ENCODE assay signal across 14 cellular contexts in genomic region chr10:125111350-125111749, GRCh38. TPM values are rescaled to one million over a fixed set of nuclear protein-coding genes. Genes with fewer than 3 reads are reported as not detected.
DNase-seq lines count a peak whose midpoint lies in the region; ATAC-seq and TF ChIP-seq lines count a peak whose summit lies in the region.
"Had no signal": no experiment of that assay in that cellular context is flagged by ENCODE, and none has a peak within 500 bp of the region (broad histone marks: within the 10 kb centered on the region; RNA-seq: fewer than 3 reads in every experiment).

No MANE protein-coding gene starts in this region.

- no peak overlapping the region for H3K4me2 ChIP-seq in trophoblast cell (ENCODE audit: low read length)

- no peak overlapping the region for H2BK12ac ChIP-seq in trophoblast cell (ENCODE audit: low read length)

- H3K4me1 Mint-ChIP-seq in HFFc6 (ENCODE audit: low read depth) (peaks cover 62% of the 10 kb centered on the region), WTC11 (peaks cover 64% of the 10 kb centered on the region), mesothelial cell of epicardium (peaks cover 8% of the 10 kb centered on the region), progenitor cell of endocrine pancreas (ENCODE audit: low read depth) (peaks cover 16% of the 10 kb centered on the region)

- no peak overlapping the region for H2AFZ ChIP-seq in trophoblast cell (ENCODE audit: insufficient read depth, low read length, poor library complexity)

- peaks cover 10% of the 10 kb centered on the region for H3K79me2 ChIP-seq in trophoblast cell (ENCODE audit: control insufficient read depth, insufficient read depth, low read length, poor library complexity)

- ATAC-seq in WTC11 = no peak
- ATAC-seq in GM19023 (IDR thresholded peaks at IDR 0.05; ENCODE audit: unreplicated experiment) = no peak
- ATAC-seq: CD8-positive, alpha-beta T cell; HCT116 had no signal

- TF ChIP-seq CTCF in HFFc6 (IDR thresholded peaks at IDR 0.05) = no peak
- no peak for TF ChIP-seq CTCF in WTC11 (IDR thresholded peaks at IDR 0.05)
- no peak for TF ChIP-seq CTCF in mesothelial cell of epicardium (IDR thresholded peaks at IDR 0.05; ENCODE audit: unreplicated experiment)
- no peak for TF ChIP-seq CTCF in progenitor cell of endocrine pancreas (IDR thresholded peaks at IDR 0.05; ENCODE audit: unreplicated experiment)

- no peak overlapping the region for H3K23ac ChIP-seq in trophoblast cell (ENCODE audit: low read length)

- CTCF ChIA-PET in WTC11 (lab: Charles Lee) = no interaction called here

- H3K27ac Mint-ChIP-seq in HFFc6 (peak overlapping the region; percentile 28; the same call in 1 of the 2 replicates), WTC11 (peak overlapping the region; percentile 13; the same call in 1 of the 2 replicates), mesothelial cell of epicardium (peak overlapping the region; percentile 43), progenitor cell of endocrine pancreas (peak overlapping the region; percentile 80)
- H3K27ac Mint-ChIP-seq: CD8-positive, alpha-beta T cell had no signal

- H3K9ac ChIP-seq in trophoblast cell (ENCODE audit: low read length) = no peak overlapping the region

- H4K8ac ChIP-seq in trophoblast cell (ENCODE audit: low read depth, low read length) = no peak overlapping the region

- no peak overlapping the region for H4K91ac ChIP-seq in trophoblast cell (ENCODE audit: low read depth, low read length)

- no peaks in the 10 kb centered on the region for H3K27me3 ChIP-seq in trophoblast cell (ENCODE audit: insufficient read depth, low read length)

- no peak overlapping the region for H3K4me3 Mint-ChIP-seq in HFFc6
- H3K4me3 Mint-ChIP-seq in WTC11 = no peak overlapping the region
- H3K4me3 Mint-ChIP-seq in mesothelial cell of epicardium = no peak overlapping the region
- H3K4me3 Mint-ChIP-seq in progenitor cell of endocrine pancreas (ENCODE audit: low read depth) = no peak overlapping the region
- H3K4me3 Mint-ChIP-seq: CD14-positive monocyte; CD8-positive, alpha-beta T cell had no signal

- H3K36me3 Mint-ChIP-seq in HFFc6 (ENCODE audit: low read depth) (peaks cover 36% of the 10 kb centered on the region), WTC11 (peaks cover 58% of the 10 kb centered on the region), mesothelial cell of epicardium (peaks cover 36% of the 10 kb centered on the region), progenitor cell of endocrine pancreas (ENCODE audit: insufficient read depth) (peaks cover 39% of the 10 kb centered on the region)
- H3K36me3 Mint-ChIP-seq: CD8-positive, alpha-beta T cell had no signal

- H3K36me3 ChIP-seq in trophoblast cell (ENCODE audit: control insufficient read depth in 1 of 2, insufficient read depth in 2 of 2, low read length in 2 of 2) = peaks cover 29 to 36% of the 10 kb centered on the region in 2 experiments

- no peak overlapping the region for H2BK120ac ChIP-seq in trophoblast cell (ENCODE audit: insufficient read depth, low read length, poor library complexity)

- H3K27me3 Mint-ChIP-seq in HFFc6 (ENCODE audit: insufficient read depth) (no peaks in the 10 kb centered on the region; the same call in 1 of the 2 replicates), WTC11 (ENCODE audit: low read depth) (no peaks in the 10 kb centered on the region), mesothelial cell of epicardium (ENCODE audit: low read depth) (no peaks in the 10 kb centered on the region), progenitor cell of endocrine pancreas (no peaks in the 10 kb centered on the region)

- H3K79me1 ChIP-seq in trophoblast cell (ENCODE audit: low read length) = no peaks in the 10 kb centered on the region

- H2BK5ac ChIP-seq in trophoblast cell (ENCODE audit: low read depth, low read length, poor library complexity) = no peak overlapping the region

- no peak overlapping the region for H2AK5ac ChIP-seq in trophoblast cell (ENCODE audit: low read length)

- no CpG with 5 or more reads among the region's 4 CpGs for WGBS in trophoblast cell (ENCODE audit: extremely low coverage, insufficient coverage, insufficient read length)

- peaks cover 4% of the 10 kb centered on the region; the same call in 1 of the 2 replicates for H3K9me3 Mint-ChIP-seq in HFFc6
- H3K9me3 Mint-ChIP-seq in WTC11 = no peaks in the 10 kb centered on the region
- H3K9me3 Mint-ChIP-seq in mesothelial cell of epicardium = peaks cover 19% of the 10 kb centered on the region
- H3K9me3 Mint-ChIP-seq in progenitor cell of endocrine pancreas (ENCODE audit: low read depth) = peaks cover 8% of the 10 kb centered on the region

- H3K27ac ChIP-seq in trophoblast cell (ENCODE audit: low read depth, low read length) = no peak overlapping the region
- H3K27ac ChIP-seq: HL-60 had no signal

- DNase-seq in HFFc6 (no peak), WTC11 (ENCODE audit: low spot score) (no peak), mesothelial cell of epicardium (ENCODE audit: low spot score in 2 of 2, unreplicated experiment in 2 of 2) (no peak), progenitor cell of endocrine pancreas (ENCODE audit: low spot score, unreplicated experiment) (no peak), activated gamma-delta T cell (lab: John Stamatoyannopoulos, UW) (no peak), trophoblast cell (no peak)
- DNase-seq: CD8-positive, alpha-beta T cell; COR-L47; DND-41; GDM1 had no signal

- no peak overlapping the region for H3K18ac ChIP-seq in trophoblast cell (ENCODE audit: low read length)

- no peak overlapping the region for H4K12ac ChIP-seq in trophoblast cell (ENCODE audit: low read depth, low read length)

- H3K14ac ChIP-seq in trophoblast cell (ENCODE audit: low read length) = no peak overlapping the region

- H3K4ac ChIP-seq in trophoblast cell (ENCODE audit: low read depth, low read length) = no peak overlapping the region

- H3K9me3 ChIP-seq in trophoblast cell (ENCODE audit: insufficient read depth, low read depth, low read length) = peaks cover 1% of the 10 kb centered on the region

- no peak overlapping the region for H3K4me3 ChIP-seq in trophoblast cell (ENCODE audit: low read depth, low read length)

- POLR2A ChIA-PET in WTC11 (lab: Charles Lee) = interaction anchor here (0.7 kb wide), 1 partner anchor 8 kb away, joined by 3 read pairs; no protein-coding TSS in a partner anchor

- H3K4me1 ChIP-seq in trophoblast cell (ENCODE audit: control insufficient read depth in 1 of 2, insufficient read depth in 2 of 2, low read length in 2 of 2) = peaks cover 0 to 2% of the 10 kb centered on the region in 2 experiments

TF ChIP-seq in WTC11, 78 proteins besides CTCF, POLR2A, EP300 and RAD21:
- TF ChIP-seq NR3C1 (CRISPR knock-in tag; conservative IDR thresholded peaks at IDR 0.05; ENCODE audit: low read depth) = no peak
- TF ChIP-seq ZNF317 (CRISPR knock-in tag; IDR thresholded peaks at IDR 0.05; ENCODE audit: borderline replicate concordance, low read depth) = no peak

RNA-seq across cellular contexts. Expression of gene CTBP2, which starts 49.0 kb away (rescaled TPM):
- total RNA-seq in HFFc6 (2021; fragmentation: NEBNext Ultra II Directional; extraction: Animal tissue kit (Norgen Biotek cat#: 25700)) = 10 to 100 TPM; 70.6 to 86.9 (median 78.8) TPM
- 175 to 191 TPM (median 181 TPM) in 3 replicates for total RNA-seq in WTC11 (2021)
- total RNA-seq in mesothelial cell of epicardium = 115 to 122 TPM (median 121 TPM) in 3 replicates
- total RNA-seq in progenitor cell of endocrine pancreas = 182 and 183 TPM in 2 replicates
- 57.7 and 58.8 TPM in 2 replicates for polyA plus RNA-seq in trophoblast cell (2013)

Comparison
In these comparisons a context has a peak if more than half of its experiments do, and no peak if none do; other contexts are left out.
1. H3K27ac Mint-ChIP-seq: peak in every context shown above with its lines; median percentile 80 in progenitor cell of endocrine pancreas; 43 in mesothelial cell of epicardium; 28 in HFFc6; 13 in WTC11.